ENCODE assay signal across 1 cellular context in genomic region chr5:3179220-3179619, GRCh38.
TF ChIP-seq lines count a peak whose summit lies in the region.

No MANE protein-coding gene starts in this region.

TF ChIP-seq in GM23338, 12 proteins besides CTCF, POLR2A, EP300 and RAD21 (continued from another document):
- TF ChIP-seq ZNF462 (CRISPR knock-in tag; IDR thresholded peaks at IDR 0.05) = 0 out of 2 replicates have a peak, but pooled peaks have one; percentile 40
TF ChIP-seq in GM23338: peak in this region for 1.
